8 cellular contexts compared by ENCODE assay signal in genomic region chr12:54306925-54307731, GRCh38. TPM values are rescaled to one million over a fixed set of nuclear protein-coding genes. Genes with fewer than 3 reads are reported as not detected.
DNase-seq lines count a peak whose midpoint lies in the region; ATAC-seq, FAIRE-seq and TF ChIP-seq lines count a peak whose summit lies in the region.

No MANE protein-coding gene starts in this region.

- no peak overlapping the region for H2AFZ ChIP-seq in GM23248

- H3F3A ChIP-seq in GM23248 (ENCODE audit: insufficient read depth): no peaks in the 10 kb centered on the region

- TF ChIP-seq CTCF in bronchial epithelial cell (IDR thresholded peaks at IDR 0.05; ENCODE audit: insufficient read depth, low read length, severe bottlenecking): no peak

- no peak for ATAC-seq in GM21515 (IDR thresholded peaks at IDR 0.05; ENCODE audit: unreplicated experiment)
- no peak for ATAC-seq in GM18502 (IDR thresholded peaks at IDR 0.05; ENCODE audit: poor library complexity, unreplicated experiment)
- no peak for ATAC-seq in HG03521 (IDR thresholded peaks at IDR 0.05; ENCODE audit: unreplicated experiment)

- no peak overlapping the region for H3K4me2 ChIP-seq in GM23248 (ENCODE audit: unreplicated experiment)

- no peak overlapping the region for H3K27ac ChIP-seq in GM23248

- H3K36me3 ChIP-seq in GM23248 (ENCODE audit: low read depth): no peaks in the 10 kb centered on the region
- no peaks in the 10 kb centered on the region for H3K36me3 ChIP-seq in bronchial epithelial cell (ENCODE audit: control insufficient read depth, insufficient read depth, low read length)

- in situ Hi-C loops in GM23248 (cut with MboI): no loop called here

- no peaks in the 10 kb centered on the region for H3K9me2 ChIP-seq in GM23248 (ENCODE audit: insufficient read depth)

- H3K9ac ChIP-seq in GM23248: no peak overlapping the region

- peak; percentile 62 for DNase-seq in GM23248
- peak; percentile 65 for DNase-seq in NCI-H748 treated with DMSO at 0.1 percent for 48 hours (lab: John Stamatoyannopoulos, UW)
- peak; percentile 93 for DNase-seq in bronchial epithelial cell (ENCODE audit: low read depth)
- peak; percentile 48 for DNase-seq in myocyte (ENCODE audit: low read depth)
- no peak for DNase-seq in frontal cortex (ENCODE audit: low spot score in 2 of 2)

- 53 to 59% methylated on average over 8 of the region's 8 CpGs for WGBS in GM23248 (ENCODE audit: low coverage in 1 of 2, low lambda C conversion rate in 2 of 2, missing lambda C conversion rate in 2 of 2), 2 experiments

- peaks cover 7% of the 10 kb centered on the region; the same call in 1 of the 2 replicates for H3K4me1 ChIP-seq in GM23248 (ENCODE audit: insufficient read depth)

- H3K4me3 ChIP-seq in GM23248 (no peak overlapping the region), bronchial epithelial cell (ENCODE audit: low read depth, low read length) (no peak overlapping the region)

- H3K9me3 ChIP-seq in GM23248 (ENCODE audit: low read depth): no peaks in the 10 kb centered on the region

- no peaks in the 10 kb centered on the region for H3K27me3 ChIP-seq in GM23248 (replicated peaks; ENCODE audit: insufficient read depth)
- H3K27me3 ChIP-seq in bronchial epithelial cell (ENCODE audit: control insufficient read depth, insufficient read depth, low read length): no peaks in the 10 kb centered on the region

- no peaks in the 10 kb centered on the region for H3K79me2 ChIP-seq in GM23248 (ENCODE audit: insufficient read depth)

- no peak for FAIRE-seq in bronchial epithelial cell (lab: Jason Lieb, UNC)
- FAIRE-seq in frontal cortex (lab: Jason Lieb, UNC): no peak

- no peaks in the 10 kb centered on the region for H4K20me1 ChIP-seq in GM23248 (ENCODE audit: insufficient read depth)

RNA-seq across cellular contexts. Expression of gene NFE2, which starts 6.3 kb away (rescaled TPM):
- total RNA-seq in GM23248 (2014; rRNA removed; shearing (Covaris generic)): not detected in 2 replicates
- 0.46 TPM in 1 of 2 replicates, not detected in the other for polyA plus RNA-seq in GM23248 (2016; fragmentation: Nextera tagmentation; extraction: Ambion mirVana)
- total RNA-seq in bronchial epithelial cell: not detected in 2 replicates
- 1.1 and 1.4 TPM in 2 replicates for total RNA-seq in myocyte
- polyA plus RNA-seq in myocyte (2012): 0.08 TPM
- total RNA-seq in frontal cortex: 0.82 TPM

RNA-seq across cellular contexts. Expression of gene COPZ1, which starts 17.8 kb away (rescaled TPM):
- 149 and 204 TPM in 2 replicates for total RNA-seq in GM23248 (2014; rRNA removed; shearing (Covaris generic))
- 170 and 183 TPM in 2 replicates for polyA plus RNA-seq in GM23248 (2016; fragmentation: Nextera tagmentation; extraction: Ambion mirVana)
- total RNA-seq in bronchial epithelial cell (89.5 and 118 TPM in 2 replicates), myocyte (228 and 256 TPM in 2 replicates), frontal cortex (59.9 TPM)
- polyA plus RNA-seq in myocyte (2012): 259 TPM

RNA-seq across cellular contexts. Expression of gene HNRNPA1, which starts 26.6 kb away (rescaled TPM):
- 217 and 226 TPM in 2 replicates for total RNA-seq in GM23248 (2014; rRNA removed; shearing (Covaris generic))
- polyA plus RNA-seq in GM23248 (2016; fragmentation: Nextera tagmentation; extraction: Ambion mirVana): 346 and 351 TPM in 2 replicates
- total RNA-seq in bronchial epithelial cell (329 and 428 TPM in 2 replicates), myocyte (183 and 272 TPM in 2 replicates), frontal cortex (679 TPM)
- polyA plus RNA-seq in myocyte (2012): 371 TPM

RNA-seq across cellular contexts. Expression of gene CBX5, which starts 27.2 kb away (rescaled TPM):
- 36.7 and 37.6 TPM in 2 replicates for total RNA-seq in GM23248 (2014; rRNA removed; shearing (Covaris generic))
- polyA plus RNA-seq in GM23248 (2016; fragmentation: Nextera tagmentation; extraction: Ambion mirVana): 29.6 TPM in 2 replicates
- total RNA-seq in bronchial epithelial cell (13.2 and 16.0 TPM in 2 replicates), myocyte (41.6 and 48.6 TPM in 2 replicates), frontal cortex (83.2 TPM)
- 18.3 TPM for polyA plus RNA-seq in myocyte (2012)

RNA-seq across cellular contexts. Expression of gene GPR84, which starts 57.2 kb away (rescaled TPM):
- total RNA-seq in GM23248 (2014; rRNA removed; shearing (Covaris generic)): not detected in 2 replicates
- not detected in 2 replicates for polyA plus RNA-seq in GM23248 (2016; fragmentation: Nextera tagmentation; extraction: Ambion mirVana)
- 0.13 TPM in 1 of 2 replicates, not detected in the other for total RNA-seq in bronchial epithelial cell
- not detected in 2 replicates for total RNA-seq in myocyte
- polyA plus RNA-seq in myocyte (2012): not detected
- not detected for total RNA-seq in frontal cortex

Comparison
In these comparisons a context has a peak if more than half of its experiments do, and no peak if none do; other contexts are left out.
1. DNase-seq: peak in GM23248 (single experiment), NCI-H748 treated with DMSO at 0.1 percent for 48 hours (single experiment), bronchial epithelial cell (single experiment) and myocyte (single experiment); none in frontal cortex (0 of 2).